Comparison of ENCODE assay signal across 9 cellular contexts in genomic region chr5:94613583-94613982, GRCh38. TPM values are rescaled to one million over a fixed set of nuclear protein-coding genes. Genes with fewer than 3 reads are reported as not detected.
DNase-seq lines count a peak whose midpoint lies in the region; ATAC-seq, FAIRE-seq and TF ChIP-seq lines count a peak whose summit lies in the region.
"Had no signal": no experiment of that assay in that cellular context is flagged by ENCODE, and none has a peak within 500 bp of the region (broad histone marks: within the 10 kb centered on the region; RNA-seq: fewer than 3 reads in every experiment).

No MANE protein-coding gene starts in this region.

- no peak overlapping the region for H3K4me3 ChIP-seq in WI38 (ENCODE audit: low read depth, low read length)

- DNase-seq in HT-29 (ENCODE audit: low spot score) (peak; percentile 46), kidney tubule cell (ENCODE audit: low spot score) (peak; percentile 14), NCI-H345 (lab: John Stamatoyannopoulos, UW) (no peak), NCI-H2081 treated with DMSO at 0.1 percent for 48 hours (lab: John Stamatoyannopoulos, UW) (no peak)
- DNase-seq: left cardiac atrium had no signal

- TF ChIP-seq CTCF in WI38 (IDR thresholded peaks at IDR 0.05; ENCODE audit: low read depth, low read length) = 0 out of 2 replicates have a peak, but pooled peaks have one; percentile 7

- peak; percentile 66 for FAIRE-seq in G401.6 (lab: Jason Lieb, UNC)

- no peak for ATAC-seq in activated CD4-positive, CD25-positive, alpha-beta regulatory T cell treated with anti-CD3 and anti-CD28 coated beads, Interleukin-2, amount 50 U/mL, for 24 hours
- ATAC-seq in GM21515 (IDR thresholded peaks at IDR 0.05; ENCODE audit: unreplicated experiment) = no peak
- ATAC-seq: left cardiac atrium had no signal

RNA-seq across cellular contexts. Expression of gene KIAA0825, which starts 4.8 kb away (rescaled TPM):
- 0.03 and 0.23 TPM in 2 replicates for total RNA-seq in HT-29 (2014; rRNA removed; shearing (Covaris generic))

RNA-seq across cellular contexts. Expression of gene SLF1, which starts 4.9 kb away (rescaled TPM):
- 4.5 and 8.3 TPM in 2 replicates for total RNA-seq in HT-29 (2014; rRNA removed; shearing (Covaris generic))

Comparison
In these comparisons a context has a peak if more than half of its experiments do, and no peak if none do; other contexts are left out.
1. DNase-seq: peak in HT-29 (single experiment) and kidney tubule cell (single experiment); none in NCI-H345 (single experiment) and NCI-H2081 treated with DMSO at 0.1 percent for 48 hours (single experiment).